Comparison of ENCODE assay signal across 8 cellular contexts in the genomic region with DNA sequence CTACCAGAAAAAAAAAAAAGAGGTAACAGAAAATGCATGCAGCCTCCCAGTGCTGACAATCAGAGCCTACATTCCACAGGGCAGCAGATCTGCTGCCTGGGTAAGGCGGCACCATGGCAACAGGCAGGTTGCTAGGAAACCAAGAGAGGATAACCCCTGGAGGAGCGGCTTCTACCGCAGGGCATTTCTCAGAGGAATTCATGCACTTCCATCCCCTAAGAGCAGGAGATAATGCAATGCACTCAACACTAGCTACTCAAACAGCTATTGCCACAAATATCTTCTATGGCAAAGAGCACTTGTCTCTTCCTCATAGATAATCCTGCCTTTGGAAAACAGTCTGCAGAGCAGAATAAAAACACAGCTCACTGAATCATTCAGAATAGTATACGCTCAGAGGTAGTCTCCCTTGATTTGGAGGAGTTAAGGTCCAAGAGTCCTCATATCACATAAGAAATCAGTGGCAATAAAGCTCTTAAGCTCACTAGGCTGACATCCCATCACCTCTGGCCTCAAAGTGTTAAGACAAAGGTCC. TPM values are rescaled to one million over a fixed set of nuclear protein-coding genes. Genes with fewer than 3 reads are reported as not detected.
A peak's percentile ranks its signal among the peaks of the same experiment; 100 is the strongest.
DNase-seq lines count a peak whose midpoint lies in the region; ATAC-seq and TF ChIP-seq lines count a peak whose summit lies in the region.

No MANE protein-coding gene starts in this region.

- intact Hi-C loops in natural killer cell (cut with micrococcal nuclease), result no loop called here

- H3K27ac Mint-ChIP-seq in HFFc6, result peak overlapping the region; percentile 83
- H3K27ac Mint-ChIP-seq in nephron progenitor cell, result peak overlapping the region; percentile 52
- no peak overlapping the region for H3K27ac Mint-ChIP-seq in natural killer cell

- H3K4me3 Mint-ChIP-seq in HFFc6 (peak overlapping the region; percentile 61), nephron progenitor cell (peak overlapping the region; percentile 15), natural killer cell (no peak overlapping the region)

- H3K27me3 ChIP-seq in ACC112 (ENCODE audit: insufficient read depth, low read length), result no peaks in the 10 kb centered on the region

- DNase-seq in HFFc6 (peak; percentile 98), RKO (ENCODE audit: low spot score) (peak; percentile 18), erythroblast (lab: John Stamatoyannopoulos, UW) (peak; percentile 66 to 68), nephron progenitor cell (peak; percentile 95), natural killer cell (no peak), NCI-H1048 (lab: John Stamatoyannopoulos, UW) (no peak)

- H3K79me2 ChIP-seq in ACC112 (ENCODE audit: control insufficient read depth, insufficient read depth, low read length, unreplicated experiment), result peaks cover 89% of the 10 kb centered on the region

- no peak for TF ChIP-seq POLR2A in erythroblast (IDR thresholded peaks at IDR 0.05; ENCODE audit: low read length)

- TF ChIP-seq CTCF in HFFc6 (IDR thresholded peaks at IDR 0.05), result no peak
- TF ChIP-seq CTCF in nephron progenitor cell (IDR thresholded peaks at IDR 0.05), result no peak
- TF ChIP-seq CTCF in natural killer cell (IDR thresholded peaks at IDR 0.05), result no peak

- no peaks in the 10 kb centered on the region for H3K36me3 ChIP-seq in ACC112 (ENCODE audit: insufficient read depth, low read length)

- peaks cover 58% of the 10 kb centered on the region for H3K4me1 ChIP-seq in ACC112 (ENCODE audit: control insufficient read depth, insufficient read depth, low read length, unreplicated experiment)

- ATAC-seq in natural killer cell, result no peak
- ATAC-seq in GM19328 (IDR thresholded peaks at IDR 0.05; ENCODE audit: unreplicated experiment), result no peak

- H3K4me3 ChIP-seq in ACC112 (ENCODE audit: low read depth, low read length), result no peak overlapping the region

- peaks cover 10% of the 10 kb centered on the region; the same call in 1 of the 2 replicates for H3K36me3 Mint-ChIP-seq in HFFc6 (ENCODE audit: low read depth)
- peaks cover 7% of the 10 kb centered on the region for H3K36me3 Mint-ChIP-seq in nephron progenitor cell (ENCODE audit: low read depth)
- H3K36me3 Mint-ChIP-seq in natural killer cell, result no peaks in the 10 kb centered on the region

- peaks cover 3% of the 10 kb centered on the region for H3K27me3 Mint-ChIP-seq in HFFc6 (ENCODE audit: insufficient read depth)
- no peaks in the 10 kb centered on the region for H3K27me3 Mint-ChIP-seq in nephron progenitor cell (ENCODE audit: low read depth, poor library complexity)
- H3K27me3 Mint-ChIP-seq in natural killer cell (ENCODE audit: low read depth in 2 of 2), result no peaks in the 10 kb centered on the region

- H3K9me3 Mint-ChIP-seq in HFFc6 (no peaks in the 10 kb centered on the region), nephron progenitor cell (no peaks in the 10 kb centered on the region), natural killer cell (no peaks in the 10 kb centered on the region)

- H2AFZ ChIP-seq in ACC112 (ENCODE audit: low read length, unreplicated experiment), result no peak overlapping the region

- H3K27ac ChIP-seq in ACC112 (ENCODE audit: low read depth, low read length), result peak overlapping the region; percentile 94

- H3K4me1 Mint-ChIP-seq in HFFc6 (ENCODE audit: low read depth) (peaks cover 62% of the 10 kb centered on the region), nephron progenitor cell (peaks cover 72% of the 10 kb centered on the region), natural killer cell (peaks cover 75 to 81% of the 10 kb centered on the region in 2 donors)

RNA-seq across cellular contexts. Expression of gene PSAP, which starts 10.8 kb away (rescaled TPM):
- total RNA-seq in HFFc6 (2021; fragmentation: NEBNext Ultra II Directional; extraction: Animal tissue kit (Norgen Biotek cat#: 25700)), result 100 to 1,000 TPM; 375 to 549 (median 404) TPM
- total RNA-seq in natural killer cell, result 100 to 1,000 TPM; 324 to 488 (median 428) TPM

Comparison
In these comparisons a context has a peak if more than half of its experiments do, and no peak if none do; other contexts are left out.
1. DNase-seq: peak in HFFc6 (single experiment), RKO (single experiment), erythroblast (2 of 2) and nephron progenitor cell (single experiment); none in natural killer cell (single experiment) and NCI-H1048 (single experiment).
2. H3K27ac Mint-ChIP-seq: peak in HFFc6 (single experiment) and nephron progenitor cell (single experiment); none in natural killer cell (0 of 2).